8 cellular contexts compared by ENCODE assay signal in the genomic region with DNA sequence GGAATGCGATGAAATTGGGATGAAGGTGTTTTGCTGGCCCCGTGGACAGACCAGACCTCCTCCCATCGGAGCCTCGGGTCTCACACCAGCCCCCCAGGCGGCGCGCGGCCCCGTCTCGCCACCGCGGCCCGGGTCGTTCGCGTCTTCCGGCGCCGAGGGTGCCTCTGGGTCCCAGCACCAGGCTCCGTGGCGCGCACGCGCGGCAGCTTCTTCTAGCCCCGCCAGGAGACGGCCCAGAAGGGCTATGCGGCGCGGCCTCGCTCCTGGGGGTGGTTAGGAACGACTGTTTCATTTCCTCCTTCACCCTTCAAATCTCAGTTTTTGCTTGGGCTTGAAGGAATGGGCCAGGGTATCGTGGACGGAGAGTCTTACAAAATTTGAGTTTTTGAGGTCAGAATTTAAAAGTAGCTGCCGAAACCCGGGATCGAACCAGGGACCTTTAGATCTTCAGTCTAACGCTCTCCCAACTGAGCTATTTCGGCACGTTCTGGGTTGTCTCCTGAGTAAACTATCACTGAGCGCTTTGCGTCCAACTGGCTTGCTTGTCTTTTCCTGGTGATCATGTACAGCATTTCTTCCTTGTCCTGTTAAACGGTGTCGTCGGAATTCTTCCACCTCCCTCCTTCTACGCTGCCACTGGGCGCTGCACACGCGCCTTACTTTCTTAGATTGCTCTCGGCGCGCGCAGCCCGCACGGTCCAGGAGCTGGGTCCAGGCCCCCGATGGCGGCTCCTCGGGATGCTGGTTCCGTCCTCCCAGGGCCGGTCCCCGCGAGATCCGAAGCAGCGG. TPM values are rescaled to one million over a fixed set of nuclear protein-coding genes. Genes with fewer than 3 reads are reported as not detected.
A peak's percentile ranks its signal among the peaks of the same experiment; 100 is the strongest.
DNase-seq lines count a peak whose midpoint lies in the region; ATAC-seq, FAIRE-seq and TF ChIP-seq lines count a peak whose summit lies in the region.

No MANE protein-coding gene starts in this region.

- H2AFZ ChIP-seq in mammary epithelial cell (ENCODE audit: low read depth, low read length), result peak overlapping the region; percentile 97

- no peaks in the 10 kb centered on the region for H3K79me2 ChIP-seq in mammary epithelial cell (ENCODE audit: insufficient read depth, low read length)

- POLR2A ChIA-PET in A549 (lab: Yijun Ruan, JAX), result interaction anchor here (0.7 to 2.8 kb wide), 5 partner anchors 12 to 114 kb away, joined by 3 to 30 read pairs (median 4); a partner anchor contains a TSS

- H3K27me3 ChIP-seq in mammary epithelial cell (ENCODE audit: insufficient read depth, low read length), result no peaks in the 10 kb centered on the region

- TF ChIP-seq RAD21 in A549 (conservative IDR thresholded peaks at IDR 0.05 in 1 of 2, IDR thresholded peaks at IDR 0.05 in 1 of 2), result no peak

- FAIRE-seq in A549 (lab: Jason Lieb, UNC), result peak; percentile 43

- peak overlapping the region; percentile 88 to 93 for H3K27ac ChIP-seq in A549
- peak overlapping the region; percentile 92 for H3K27ac ChIP-seq in VCaP
- peak overlapping the region; percentile 58 for H3K27ac ChIP-seq in mammary epithelial cell (ENCODE audit: insufficient read depth, low read depth, low read length)
- peak overlapping the region; percentile 15 to 95 (median 87) for H3K27ac ChIP-seq in skin epidermis

- TF ChIP-seq EP300 in A549 (IDR thresholded peaks at IDR 0.05), result no peak

- TF ChIP-seq CTCF in A549 (IDR thresholded peaks at IDR 0.05) (no peak), VCaP (conservative IDR thresholded peaks at IDR 0.05) (0 out of 2 replicates have a peak, but pooled peaks have one; percentile 7), mammary epithelial cell (conservative IDR thresholded peaks at IDR 0.05 in 1 of 2, IDR thresholded peaks at IDR 0.05 in 1 of 2; ENCODE audit: extremely low read depth in 1 of 2, insufficient read depth in 1 of 2, low read depth in 1 of 2, low read length in 2 of 2) (no peak)

- no peaks in the 10 kb centered on the region for H4K20me1 ChIP-seq in mammary epithelial cell (ENCODE audit: insufficient read depth, low read length)

- in situ Hi-C loops in mammary epithelial cell (cut with MboI; ENCODE audit: low sequenced_read_pairs in 2 of 2), result no loop called here

- peak overlapping the region; percentile 71 for H3K9ac ChIP-seq in mammary epithelial cell (ENCODE audit: insufficient read depth, low read length)

- H3K4me2 ChIP-seq in A549 (peak overlapping the region; percentile 96), mammary epithelial cell (ENCODE audit: insufficient read depth, low read depth, low read length) (peak overlapping the region; percentile 100)

- no peaks in the 10 kb centered on the region for H3K36me3 ChIP-seq in mammary epithelial cell (ENCODE audit: insufficient read depth, low read length)

- H3K4me3 ChIP-seq in A549 (peak overlapping the region; percentile 58), mammary epithelial cell (replicated peaks in 1 of 3; ENCODE audit: insufficient read depth in 1 of 3, low read depth in 2 of 3, low read length in 3 of 3) (peak overlapping the region; percentile 75 to 82 (median 78)), skin epidermis (peak overlapping the region; percentile 46 to 71 (median 62))

- H3K4me1 ChIP-seq in A549 (peaks cover 16% of the 10 kb centered on the region; the same call in 1 of the 3 replicates), mammary epithelial cell (ENCODE audit: insufficient read depth, low read length) (peaks cover 8% of the 10 kb centered on the region)

- peak; percentile 71 for TF ChIP-seq POLR2A in A549 (IDR thresholded peaks at IDR 0.05; ENCODE audit: low read length)

- H3K9me3 ChIP-seq in A549, result no peaks in the 10 kb centered on the region
- H3K9me3 ChIP-seq in mammary epithelial cell (replicated peaks; ENCODE audit: insufficient read depth, low read length), result no peaks in the 10 kb centered on the region

- dilution Hi-C loops in mammary epithelial cell (cut with HindIII; ENCODE audit: low sequenced_read_pairs), result no loop called here

- peak; percentile 74 to 94 for DNase-seq in A549 (ENCODE audit: low read depth in 1 of 2, low spot score in 1 of 2)
- peak; percentile 88 for DNase-seq in NCI-H2171 treated with DMSO at 0.1 percent for 48 hours (lab: John Stamatoyannopoulos, UW)
- DNase-seq in mammary epithelial cell, result peak; percentile 88
- peak; percentile 89 for DNase-seq in iPS-NIHi11 (ENCODE audit: low spot score)

- peak; percentile 94 for ATAC-seq in A549
- ATAC-seq in GM18861 (IDR thresholded peaks at IDR 0.05; ENCODE audit: unreplicated experiment), result peak; percentile 84
- ATAC-seq in HG03097 (IDR thresholded peaks at IDR 0.05; ENCODE audit: low FRiP score, unreplicated experiment), result peak; percentile 92

- WGBS in A549 (ENCODE audit: missing lambda C conversion rate), result 1% methylated on average over 24 of the region's 64 CpGs
- WGBS in mammary epithelial cell (ENCODE audit: low coverage, missing lambda C conversion rate), result 12% methylated on average over 40 of the region's 64 CpGs

- intact Hi-C loops in mammary epithelial cell (cut with micrococcal nuclease), result loop anchor here (1.0 kb wide), 3 partner anchors 47 to 114 kb away; a partner anchor contains a TSS

- TSS peak; percentile 99 for BruUV-seq in mammary epithelial cell (replicated peaks; lab: Mats Ljungman, UMichigan)

- CTCF ChIA-PET in A549 (lab: Yijun Ruan, JAX) (interaction anchor here (0.9 to 1.6 kb wide), 4 partner anchors 9 to 116 kb away, joined by 3 read pairs; no protein-coding TSS in a partner anchor), mammary epithelial cell (lab: Charles Lee; ENCODE audit: low non-redundant PET) (interaction anchor here (1.1 kb wide), 1 partner anchor 114 kb away, joined by 5 read pairs; no protein-coding TSS in a partner anchor)

TF ChIP-seq in A549, 52 proteins besides CTCF, POLR2A, EP300 and RAD21 (continues in another document):
- TF ChIP-seq EHMT2 (IDR thresholded peaks at IDR 0.05; ENCODE audit: low read depth) (no peak), EHF (CRISPR knock-in tag; IDR thresholded peaks at IDR 0.05) (no peak), SREBF2 (IDR thresholded peaks at IDR 0.05) (peak; percentile 79), RARB (CRISPR knock-in tag; IDR thresholded peaks at IDR 0.05) (no peak), JUN (IDR thresholded peaks at IDR 0.05) (0 out of 5 replicates have a peak, but pooled peaks have one; percentile 23 to 45), HDAC2 (IDR thresholded peaks at IDR 0.05) (no peak), RNF2 (IDR thresholded peaks at IDR 0.05; ENCODE audit: borderline replicate concordance, low read depth) (no peak)
- TF ChIP-seq, protein P1, sequence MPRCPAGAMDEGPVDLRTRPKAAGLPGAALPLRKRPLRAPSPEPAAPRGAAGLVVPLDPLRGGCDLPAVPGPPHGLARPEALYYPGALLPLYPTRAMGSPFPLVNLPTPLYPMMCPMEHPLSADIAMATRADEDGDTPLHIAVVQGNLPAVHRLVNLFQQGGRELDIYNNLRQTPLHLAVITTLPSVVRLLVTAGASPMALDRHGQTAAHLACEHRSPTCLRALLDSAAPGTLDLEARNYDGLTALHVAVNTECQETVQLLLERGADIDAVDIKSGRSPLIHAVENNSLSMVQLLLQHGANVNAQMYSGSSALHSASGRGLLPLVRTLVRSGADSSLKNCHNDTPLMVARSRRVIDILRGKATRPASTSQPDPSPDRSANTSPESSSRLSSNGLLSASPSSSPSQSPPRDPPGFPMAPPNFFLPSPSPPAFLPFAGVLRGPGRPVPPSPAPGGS (IDR thresholded peaks at IDR 0.05), result no peak
- TF ChIP-seq, protein P2, sequence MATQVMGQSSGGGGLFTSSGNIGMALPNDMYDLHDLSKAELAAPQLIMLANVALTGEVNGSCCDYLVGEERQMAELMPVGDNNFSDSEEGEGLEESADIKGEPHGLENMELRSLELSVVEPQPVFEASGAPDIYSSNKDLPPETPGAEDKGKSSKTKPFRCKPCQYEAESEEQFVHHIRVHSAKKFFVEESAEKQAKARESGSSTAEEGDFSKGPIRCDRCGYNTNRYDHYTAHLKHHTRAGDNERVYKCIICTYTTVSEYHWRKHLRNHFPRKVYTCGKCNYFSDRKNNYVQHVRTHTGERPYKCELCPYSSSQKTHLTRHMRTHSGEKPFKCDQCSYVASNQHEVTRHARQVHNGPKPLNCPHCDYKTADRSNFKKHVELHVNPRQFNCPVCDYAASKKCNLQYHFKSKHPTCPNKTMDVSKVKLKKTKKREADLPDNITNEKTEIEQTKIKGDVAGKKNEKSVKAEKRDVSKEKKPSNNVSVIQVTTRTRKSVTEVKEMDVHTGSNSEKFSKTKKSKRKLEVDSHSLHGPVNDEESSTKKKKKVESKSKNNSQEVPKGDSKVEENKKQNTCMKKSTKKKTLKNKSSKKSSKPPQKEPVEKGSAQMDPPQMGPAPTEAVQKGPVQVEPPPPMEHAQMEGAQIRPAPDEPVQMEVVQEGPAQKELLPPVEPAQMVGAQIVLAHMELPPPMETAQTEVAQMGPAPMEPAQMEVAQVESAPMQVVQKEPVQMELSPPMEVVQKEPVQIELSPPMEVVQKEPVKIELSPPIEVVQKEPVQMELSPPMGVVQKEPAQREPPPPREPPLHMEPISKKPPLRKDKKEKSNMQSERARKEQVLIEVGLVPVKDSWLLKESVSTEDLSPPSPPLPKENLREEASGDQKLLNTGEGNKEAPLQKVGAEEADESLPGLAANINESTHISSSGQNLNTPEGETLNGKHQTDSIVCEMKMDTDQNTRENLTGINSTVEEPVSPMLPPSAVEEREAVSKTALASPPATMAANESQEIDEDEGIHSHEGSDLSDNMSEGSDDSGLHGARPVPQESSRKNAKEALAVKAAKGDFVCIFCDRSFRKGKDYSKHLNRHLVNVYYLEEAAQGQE (IDR thresholded peaks at IDR 0.05), result 0 out of 2 replicates have a peak, but pooled peaks have one; percentile 56
- TF ChIP-seq, protein P3, sequence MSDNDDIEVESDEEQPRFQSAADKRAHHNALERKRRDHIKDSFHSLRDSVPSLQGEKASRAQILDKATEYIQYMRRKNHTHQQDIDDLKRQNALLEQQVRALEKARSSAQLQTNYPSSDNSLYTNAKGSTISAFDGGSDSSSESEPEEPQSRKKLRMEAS (IDR thresholded peaks at IDR 0.05), result peak; percentile 67

RNA-seq across cellular contexts. Expression of a gene that starts 46.5 kb away (rescaled TPM):
- polyA plus RNA-seq in A549 (2011; rRNA removed) (19.0 and 24.3 TPM in 2 replicates), A549 (2017; fragmentation: RNase III; extraction: RNeasy Plus Mini Kit Qiagen cat#74134 plus additional on column Dnase treatment) (6.7 to 7.3 TPM (median 6.8 TPM) in 3 replicates), mammary epithelial cell (8.6 TPM)
- 4.7 and 5.2 TPM in 2 replicates for polyA plus RNA-seq in A549 (2012; cell fraction: cytosol; rRNA removed)
- 3.3 and 4.6 TPM in 2 replicates for polyA plus RNA-seq in A549 (2012; cell fraction: nucleus; rRNA removed)
- polyA minus RNA-seq in A549 (2011; rRNA and poly(A)+ RNA removed), result 4.3 and 5.5 TPM in 2 replicates
- total RNA-seq in mammary epithelial cell, result 10 to 100 TPM; 12.0 to 12.1 TPM
- polyA minus RNA-seq in mammary epithelial cell, result 4.0 TPM

RNA-seq across cellular contexts. Expression of a gene that starts 52.2 kb away (rescaled TPM):
- polyA plus RNA-seq in A549 (2011; rRNA removed) (6.3 and 7.8 TPM in 2 replicates), A549 (2017; fragmentation: RNase III; extraction: RNeasy Plus Mini Kit Qiagen cat#74134 plus additional on column Dnase treatment) (3.4 to 3.8 TPM (median 3.6 TPM) in 3 replicates), mammary epithelial cell (4.8 TPM)
- polyA plus RNA-seq in A549 (2012; cell fraction: cytosol; rRNA removed), result 1.1 and 1.4 TPM in 2 replicates
- polyA plus RNA-seq in A549 (2012; cell fraction: nucleus; rRNA removed), result 0.85 and 1.1 TPM in 2 replicates
- polyA minus RNA-seq in A549 (2011; rRNA and poly(A)+ RNA removed), result 4.6 and 5.4 TPM in 2 replicates
- total RNA-seq in mammary epithelial cell, result 10 to 100 TPM in 1 of 2 donors, 1 to 10 TPM in 1; 9.7 to 11.5 TPM
- polyA minus RNA-seq in mammary epithelial cell, result 8.2 TPM

Comparison
In these comparisons a context has a peak if more than half of its experiments do, and no peak if none do; other contexts are left out.
1. Peak in every context shown above with its lines: DNase-seq, ATAC-seq, H3K4me3 ChIP-seq and H3K27ac ChIP-seq.